In genomic region chr2:223086360-223086981, GRCh38 we compare ENCODE assay signal across 33 cellular contexts. TPM values are rescaled to one million over a fixed set of nuclear protein-coding genes. Genes with fewer than 3 reads are reported as not detected.
DNase-seq lines count a peak whose midpoint lies in the region; ATAC-seq and TF ChIP-seq lines count a peak whose summit lies in the region.
"Had no signal": no experiment of that assay in that cellular context is flagged by ENCODE, and none has a peak within 500 bp of the region (broad histone marks: within the 10 kb centered on the region; RNA-seq: fewer than 3 reads in every experiment).

No MANE protein-coding gene starts in this region.

- no peak for ATAC-seq in HG03442 (IDR thresholded peaks at IDR 0.05; ENCODE audit: unreplicated experiment)
- ATAC-seq in GM19324 (IDR thresholded peaks at IDR 0.05; ENCODE audit: low FRiP score, unreplicated experiment) = no peak
- ATAC-seq: GM12878; left lung; naive thymus-derived CD4-positive, alpha-beta T cell; stimulated activated naive CD8-positive, alpha-beta T cell treated with anti-CD3 and anti-CD28 coated beads, Interleukin-15, Interleukin-2, amounts not matched to agents 100 U/mL and 50 U/mL, for 24 hours had no signal

- H3K36me3 ChIP-seq in esophagus squamous epithelium = no peaks in the 10 kb centered on the region
- H3K36me3 ChIP-seq: left lung, Peyer's patch, right atrium auricular region, spleen, uterus, WERI-Rb-1 had no signal

- intact Hi-C loops in esophagus squamous epithelium (cut with DNase I) = no loop called here

- H3K4me1 Mint-ChIP-seq in glutamatergic neuron (ENCODE audit: low read depth, unreplicated experiment) = peaks cover 22% of the 10 kb centered on the region
- H3K4me1 Mint-ChIP-seq: activated CD4-positive, alpha-beta T cell treated with anti-CD3 and anti-CD28 coated beads, Interleukin-2, amount 10 ng/mL, durations not matched to agents 24 days and 14 days; CD8-positive, alpha-beta memory T cell; naive thymus-derived CD4-positive, alpha-beta T cell had no signal

- H3K27ac Mint-ChIP-seq in glutamatergic neuron (ENCODE audit: unreplicated experiment) = peak overlapping the region; percentile 89
- H3K27ac Mint-ChIP-seq: activated CD4-positive, alpha-beta T cell treated with anti-CD3 and anti-CD28 coated beads, Interleukin-2, amount 10 ng/mL, durations not matched to agents 24 days and 14 days; activated T-helper 2 cell treated with anti-CD3 and anti-CD28 coated beads, Interferon-gamma antibody, Interleukin-2, Interleukin-4, amounts not matched to agents 10 μg/mL and 5 μg/mL and 100 μg/mL, durations not matched to agents 14 hours and 24 hours and 36 hours; CD8-positive, alpha-beta memory T cell; naive thymus-derived CD4-positive, alpha-beta T cell had no signal

- no peak overlapping the region for H3K4me3 Mint-ChIP-seq in glutamatergic neuron (ENCODE audit: unreplicated experiment)
- H3K4me3 Mint-ChIP-seq: activated CD4-positive, alpha-beta T cell treated with anti-CD3 and anti-CD28 coated beads, Interleukin-2, amount 10 ng/mL, durations not matched to agents 24 days and 14 days; CD8-positive, alpha-beta memory T cell; H9; naive thymus-derived CD4-positive, alpha-beta T cell had no signal

- no peaks in the 10 kb centered on the region for H3K4me1 ChIP-seq in esophagus squamous epithelium
- H3K4me1 ChIP-seq: left lung, Peyer's patch, right atrium auricular region, spleen, uterus had no signal

- TF ChIP-seq POLR2A in esophagus squamous epithelium (IDR thresholded peaks at IDR 0.05) = no peak

- no peak overlapping the region for H3K27ac ChIP-seq in esophagus squamous epithelium
- H3K27ac ChIP-seq: KMS-11, left lung, Peyer's patch, right atrium auricular region, spleen, uterus, WERI-Rb-1 had no signal

- peak; percentile 83 for DNase-seq in Ammon's horn (ENCODE audit: low spot score)
- peak; percentile 45 for DNase-seq in SK-N-DZ (ENCODE audit: low spot score)
- DNase-seq in glutamatergic neuron = no peak
- peak; percentile 78 for DNase-seq in pons (ENCODE audit: low spot score)
- no peak for DNase-seq in esophagus squamous epithelium (lab: John Stamatoyannopoulos, UW)
- DNase-seq in NCI-H2196 treated with DMSO at 0.1 percent for 48 hours (lab: John Stamatoyannopoulos, UW; ENCODE audit: unreplicated experiment) = no peak
- DNase-seq: activated CD4-positive, alpha-beta T cell treated with anti-CD3 and anti-CD28 coated beads, Interleukin-2, amount 10 ng/mL, durations not matched to agents 24 days and 14 days; activated CD8-positive, alpha-beta memory T cell treated with anti-CD3 and anti-CD28 coated beads for 24 hours; activated naive CD4-positive, alpha-beta T cell treated with anti-CD3 and anti-CD28 coated beads, Interleukin-2, amount 50 U/mL, for 16 hours; activated T-cell treated with anti-CD3 and anti-CD28 coated beads for 4 hours; amniotic stem cell; CD8-positive, alpha-beta memory T cell; DMS153; H9; islet precursor cell; left lung; MM.1S; naive thymus-derived CD4-positive, alpha-beta T cell; NCI-H1105 treated with DMSO at 0.1 percent for 48 hours; NCI-H1930; Peyer's patch; SHP77; spleen; stimulated activated CD4-positive, alpha-beta T cell treated with anti-CD3 and anti-CD28 coated beads, Interleukin-2, amount 100 ng/mL, for 24 hours; stimulated activated naive CD8-positive, alpha-beta T cell treated with anti-CD3 and anti-CD28 coated beads, Interleukin-15, Interleukin-2, amounts not matched to agents 100 U/mL and 50 U/mL, for 24 hours; uterus; WERI-Rb-1 had no signal

- 87 to 94% methylated on average over 12 to 13 of the region's 13 CpGs for WGBS in esophagus squamous epithelium, 2 donors

- TF ChIP-seq CTCF in glutamatergic neuron (IDR thresholded peaks at IDR 0.05; ENCODE audit: partially characterized antibody, unreplicated experiment) (no peak), esophagus squamous epithelium (IDR thresholded peaks at IDR 0.05) (no peak)

- H3K9me3 Mint-ChIP-seq in glutamatergic neuron (ENCODE audit: unreplicated experiment) = peaks cover 2% of the 10 kb centered on the region
- H3K9me3 Mint-ChIP-seq: activated CD4-positive, alpha-beta T cell treated with anti-CD3 and anti-CD28 coated beads, Interleukin-2, amount 10 ng/mL, durations not matched to agents 24 days and 14 days; activated T-helper 2 cell treated with anti-CD3 and anti-CD28 coated beads, Interferon-gamma antibody, Interleukin-2, Interleukin-4, amounts not matched to agents 10 μg/mL and 5 μg/mL and 100 μg/mL, durations not matched to agents 14 hours and 24 hours and 36 hours; H9 had no signal

- no peak overlapping the region for H3K4me3 ChIP-seq in esophagus squamous epithelium
- H3K4me3 ChIP-seq: GM12878, left lung, Peyer's patch, right atrium auricular region, spleen, uterus had no signal

- H3K9me3 ChIP-seq in esophagus squamous epithelium = no peaks in the 10 kb centered on the region
- H3K9me3 ChIP-seq: left lung, Peyer's patch, right atrium auricular region, spleen, uterus had no signal

- no peaks in the 10 kb centered on the region for H3K27me3 ChIP-seq in esophagus squamous epithelium
- H3K27me3 ChIP-seq: left lung, Peyer's patch, right atrium auricular region, spleen, uterus had no signal

- no peaks in the 10 kb centered on the region for H3K36me3 Mint-ChIP-seq in glutamatergic neuron (ENCODE audit: unreplicated experiment)
- H3K36me3 Mint-ChIP-seq: CD8-positive, alpha-beta memory T cell; naive thymus-derived CD4-positive, alpha-beta T cell had no signal

- H3K27me3 Mint-ChIP-seq in glutamatergic neuron (ENCODE audit: unreplicated experiment) = peaks cover 5% of the 10 kb centered on the region
- H3K27me3 Mint-ChIP-seq: CD8-positive, alpha-beta memory T cell had no signal

RNA-seq across cellular contexts. Expression of gene KCNE4, which starts 34.5 kb away (rescaled TPM):
- polyA plus RNA-seq in SK-N-DZ (2014; cell fraction: cytosol; rRNA removed) = 0.10 TPM in 1 of 2 replicates, not detected in the other
- 0.16 TPM in 1 of 2 replicates, not detected in the other for polyA plus RNA-seq in SK-N-DZ (2014; cell fraction: nucleus; rRNA removed)
- total RNA-seq in glutamatergic neuron (ENCODE audit: unreplicated experiment) = not detected
- total RNA-seq in esophagus squamous epithelium = under 1 TPM; 0.26 to 0.76 (median 0.35) TPM
- total RNA-seq: activated CD4-positive, alpha-beta T cell treated with anti-CD3 and anti-CD28 coated beads, Interleukin-2, amount 10 ng/mL, durations not matched to agents 24 days and 14 days; activated T-helper 2 cell treated with anti-CD3 and anti-CD28 coated beads, Interferon-gamma antibody, Interleukin-2, Interleukin-4, amounts not matched to agents 10 μg/mL and 5 μg/mL and 100 μg/mL, durations not matched to agents 14 hours and 24 hours and 36 hours; CD8-positive, alpha-beta memory T cell; GM12878; naive thymus-derived CD4-positive, alpha-beta T cell had no signal
- polyA plus RNA-seq: CD8-positive, alpha-beta memory T cell; naive thymus-derived CD4-positive, alpha-beta T cell had no signal

Comparison
In these comparisons a context has a peak if more than half of its experiments do, and no peak if none do; other contexts are left out.
1. DNase-seq: peak in Ammon's horn (single experiment), SK-N-DZ (single experiment) and pons (single experiment); none in glutamatergic neuron (single experiment), esophagus squamous epithelium (single experiment) and NCI-H2196 treated with DMSO at 0.1 percent for 48 hours (single experiment).